26 cellular contexts compared by ENCODE assay signal in the genomic region with DNA sequence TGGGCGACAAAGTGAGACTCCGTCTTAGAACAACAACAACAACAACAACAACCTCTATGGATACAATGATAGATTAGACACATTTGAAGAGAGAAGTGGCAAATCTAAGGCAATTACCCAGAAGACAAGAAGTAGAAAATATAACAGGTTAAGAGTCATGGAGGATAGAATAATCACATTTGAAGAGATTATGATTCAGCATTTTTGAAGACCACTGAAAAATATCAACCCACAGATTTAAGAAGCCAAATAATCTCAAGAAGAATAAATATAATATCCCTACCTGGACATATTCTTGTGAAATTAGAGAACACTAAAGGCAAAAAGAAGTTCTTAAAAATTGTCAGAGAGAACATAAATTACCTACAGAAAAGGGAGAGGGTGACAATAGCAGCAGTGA. TPM values are rescaled to one million over a fixed set of nuclear protein-coding genes. Genes with fewer than 3 reads are reported as not detected.
"Had no signal": no experiment of that assay in that cellular context is flagged by ENCODE, and none has a peak within 500 bp of the region (broad histone marks: within the 10 kb centered on the region; RNA-seq: fewer than 3 reads in every experiment).

No MANE protein-coding gene starts in this region.

- H3K27ac Mint-ChIP-seq: natural killer cell treated with Interleukin-12 subunit alpha and Interleukin-12 subunit beta and Interleukin-15 and Interleukin-18, amount 100 ng/mL, for 72 hours; stimulated activated effector memory CD8-positive, alpha-beta T cell treated with anti-CD3 and anti-CD28 coated beads, Interleukin-12 subunit alpha, Interleukin-12 subunit beta, amount 100 ng/mL, for 72 hours; stimulated activated naive CD8-positive, alpha-beta T cell treated with anti-CD3 and anti-CD28 coated beads, Interleukin-15, Interleukin-2, amounts not matched to agents 100 ng/mL and 50 ng/mL, for 24 hours had no signal

- H3K4me3 ChIP-seq: dorsolateral prefrontal cortex, esophagus muscularis mucosa, gastrocnemius medialis, heart right ventricle, psoas muscle, right lobe of liver, testis, tibial nerve had no signal

- H3K27me3 ChIP-seq: dorsolateral prefrontal cortex, esophagus muscularis mucosa, gastrocnemius medialis, heart right ventricle, right lobe of liver, testis, tibial nerve had no signal

- H3K9me3 Mint-ChIP-seq: natural killer cell treated with Interleukin-12 subunit alpha and Interleukin-12 subunit beta and Interleukin-15 and Interleukin-18, amount 100 ng/mL, for 72 hours; stimulated activated effector memory CD8-positive, alpha-beta T cell treated with anti-CD3 and anti-CD28 coated beads, Interleukin-12 subunit alpha, Interleukin-12 subunit beta, amount 100 ng/mL, for 72 hours; stimulated activated naive CD8-positive, alpha-beta T cell treated with anti-CD3 and anti-CD28 coated beads, Interleukin-15, Interleukin-2, amounts not matched to agents 100 ng/mL and 50 ng/mL, for 24 hours had no signal

- H3K27ac ChIP-seq: dorsolateral prefrontal cortex, epithelial cell of prostate, esophagus muscularis mucosa, gastrocnemius medialis, heart right ventricle, psoas muscle, right lobe of liver, testis, tibial nerve had no signal

- DNase-seq: cortex of kidney; dorsolateral prefrontal cortex; effector CD8-positive, alpha-beta T cell; gastrocnemius medialis; heart right ventricle; hypothalamus; kidney glomerular epithelial cell; mammary epithelial cell; psoas muscle; retina; right lobe of liver; stimulated activated CD4-positive, alpha-beta T cell treated with anti-CD3 and anti-CD28 coated beads, Interleukin-4, amount 100 ng/mL, for 1 hour; stimulated activated CD8-positive, alpha-beta memory T cell treated with anti-CD3 and anti-CD28 coated beads, Interleukin-4, amount 100 ng/mL, for 48 hours; testis had no signal

- H3K36me3 Mint-ChIP-seq: natural killer cell treated with Interleukin-12 subunit alpha and Interleukin-12 subunit beta and Interleukin-15 and Interleukin-18, amount 100 ng/mL, for 72 hours; stimulated activated effector memory CD8-positive, alpha-beta T cell treated with anti-CD3 and anti-CD28 coated beads, Interleukin-12 subunit alpha, Interleukin-12 subunit beta, amount 100 ng/mL, for 72 hours had no signal

- H3K27me3 Mint-ChIP-seq: natural killer cell treated with Interleukin-12 subunit alpha and Interleukin-12 subunit beta and Interleukin-15 and Interleukin-18, amount 100 ng/mL, for 72 hours; stimulated activated naive CD8-positive, alpha-beta T cell treated with anti-CD3 and anti-CD28 coated beads, Interleukin-15, Interleukin-2, amounts not matched to agents 100 ng/mL and 50 ng/mL, for 24 hours had no signal

- H3K36me3 ChIP-seq: esophagus muscularis mucosa, gastrocnemius medialis, heart right ventricle, right lobe of liver, tibial nerve had no signal

- H3K4me3 Mint-ChIP-seq: natural killer cell treated with Interleukin-12 subunit alpha and Interleukin-12 subunit beta and Interleukin-15 and Interleukin-18, amount 100 ng/mL, for 72 hours; stimulated activated effector memory CD8-positive, alpha-beta T cell treated with anti-CD3 and anti-CD28 coated beads, Interleukin-12 subunit alpha, Interleukin-12 subunit beta, amount 100 ng/mL, for 72 hours; stimulated activated naive CD8-positive, alpha-beta T cell treated with anti-CD3 and anti-CD28 coated beads, Interleukin-15, Interleukin-2, amounts not matched to agents 100 ng/mL and 50 ng/mL, for 24 hours had no signal

- H3K4me1 Mint-ChIP-seq: stimulated activated effector memory CD8-positive, alpha-beta T cell treated with anti-CD3 and anti-CD28 coated beads, Interleukin-12 subunit alpha, Interleukin-12 subunit beta, amount 100 ng/mL, for 72 hours had no signal

- ATAC-seq: gastrocnemius medialis; heart right ventricle; natural killer cell treated with Interleukin-12 subunit alpha and Interleukin-12 subunit beta and Interleukin-15 and Interleukin-18, amount 100 ng/mL, for 72 hours; psoas muscle; right lobe of liver; stimulated activated effector memory CD8-positive, alpha-beta T cell treated with anti-CD3 and anti-CD28 coated beads, Interleukin-12 subunit alpha, Interleukin-12 subunit beta, amount 100 ng/mL, for 72 hours had no signal

- H3K4me1 ChIP-seq: esophagus muscularis mucosa, gastrocnemius medialis, heart right ventricle, psoas muscle, right lobe of liver, testis, tibial nerve had no signal

- H3K9me3 ChIP-seq: esophagus muscularis mucosa, gastrocnemius medialis, heart right ventricle, psoas muscle, right lobe of liver, testis, tibial nerve had no signal

RNA-seq across cellular contexts. Expression of a gene that starts 7.9 kb away (rescaled TPM):
- total RNA-seq: esophagus muscularis mucosa; myocyte; natural killer cell treated with Interleukin-12 subunit alpha and Interleukin-12 subunit beta and Interleukin-15 and Interleukin-18, amount 100 ng/mL, for 72 hours; tibial nerve; urinary bladder had no signal
- polyA plus RNA-seq: urinary bladder had no signal

RNA-seq across cellular contexts. Expression of a gene that starts 35.6 kb away (rescaled TPM):
- total RNA-seq: esophagus muscularis mucosa; fibroblast of villous mesenchyme; gastrocnemius medialis; heart right ventricle; liver; mammary epithelial cell; mucosa of gallbladder; myocyte; natural killer cell treated with Interleukin-12 subunit alpha and Interleukin-12 subunit beta and Interleukin-15 and Interleukin-18, amount 100 ng/mL, for 72 hours; omental fat pad; psoas muscle; right lobe of liver; tibial nerve; urinary bladder had no signal
- polyA plus RNA-seq: heart right ventricle, mammary epithelial cell, urinary bladder had no signal
